8 cellular contexts compared by ENCODE assay signal in the genomic region with DNA sequence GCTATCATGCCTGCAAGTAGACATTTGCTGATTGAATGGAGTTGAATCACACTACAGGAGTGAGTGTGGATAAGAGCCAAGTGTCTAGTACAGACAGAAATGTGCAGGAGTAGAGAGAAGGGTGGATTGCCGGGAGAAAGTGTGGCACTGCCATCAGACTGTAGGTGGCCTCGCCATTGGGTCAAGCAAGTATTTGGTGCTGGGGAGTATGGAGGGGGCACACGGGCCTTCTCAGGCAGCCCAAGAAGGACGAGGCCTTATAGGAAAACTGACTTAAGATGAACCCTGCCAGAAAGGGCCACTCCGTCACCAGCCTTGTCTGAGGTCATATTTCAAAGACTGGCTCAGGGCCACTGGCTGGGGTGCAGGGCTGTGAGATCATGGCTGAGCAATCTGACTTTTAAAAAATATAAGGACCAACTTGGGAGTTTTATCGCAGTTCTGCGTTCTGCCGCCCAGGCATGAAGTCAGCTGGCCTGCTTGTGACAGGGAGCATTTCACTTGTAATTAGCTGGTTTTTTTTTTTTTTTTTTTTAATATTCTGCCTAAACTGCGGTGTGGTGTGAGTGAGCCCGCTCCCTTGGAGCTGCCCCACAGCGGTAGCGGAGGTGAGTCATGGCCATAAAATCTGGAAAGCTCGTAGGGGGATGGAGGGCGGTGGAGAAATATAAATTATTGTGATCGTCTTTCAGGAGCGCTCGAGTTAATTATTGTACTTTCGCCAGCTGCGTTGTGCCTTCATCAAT.
DNase-seq lines count a peak whose midpoint lies in the region; TF ChIP-seq lines count a peak whose summit lies in the region.

No MANE protein-coding gene starts in this region.

- H3K36me3 ChIP-seq in BJ (ENCODE audit: control insufficient read depth, insufficient read depth, low read length), result no peaks in the 10 kb centered on the region
- H3K36me3 ChIP-seq in mesodermal cell (ENCODE audit: control insufficient read depth, insufficient read depth, low read length), result no peaks in the 10 kb centered on the region

- H3K27me3 Mint-ChIP-seq in MCF 10A (ENCODE audit: insufficient read depth, unreplicated experiment), result no peaks in the 10 kb centered on the region

- no peaks in the 10 kb centered on the region for H3K27me3 ChIP-seq in BJ (ENCODE audit: control insufficient read depth, insufficient read depth, low read length)

- intact Hi-C loops in MCF 10A (cut with micrococcal nuclease), result no loop called here

- WGBS in mesodermal cell (ENCODE audit: insufficient coverage in 2 of 2), 2 experiments, result 38 to 41% methylated on average over 15 to 18 of the region's 19 CpGs

- no peak overlapping the region for H3K4me3 ChIP-seq in BJ (ENCODE audit: low read depth, low read length)
- peak overlapping the region; percentile 16 for H3K4me3 ChIP-seq in mesodermal cell (ENCODE audit: extremely low read depth, insufficient read depth, low read length, poor library complexity, severe bottlenecking)

- CTCF ChIA-PET in BJ (lab: Yijun Ruan, JAX) (no interaction called here), MCF 10A (lab: Yijun Ruan, JAX) (interaction anchor here (0.6 to 1.7 kb wide), 7 partner anchors 10 to 699 kb away, joined by 3 to 6 read pairs (median 3); no protein-coding TSS in a partner anchor)

- no TSS peak for BruUV-seq in MCF 10A (replicated peaks; lab: Mats Ljungman, UMichigan)

- TF ChIP-seq CTCF in BJ (IDR thresholded peaks at IDR 0.05; ENCODE audit: insufficient read depth, low read depth, low read length) (no peak), MCF 10A (IDR thresholded peaks at IDR 0.05; ENCODE audit: unreplicated experiment) (no peak)

- H3K4me1 ChIP-seq in mesodermal cell (ENCODE audit: control insufficient read depth, insufficient read depth, low read length, poor library complexity, severe bottlenecking), result peaks cover 27% of the 10 kb centered on the region

- H3K9me3 Mint-ChIP-seq in MCF 10A (ENCODE audit: unreplicated experiment), result no peaks in the 10 kb centered on the region

- H3K9me3 ChIP-seq in mesodermal cell (ENCODE audit: control insufficient read depth, low read length), result no peaks in the 10 kb centered on the region

- H3K36me3 Mint-ChIP-seq in MCF 10A (ENCODE audit: insufficient read depth, unreplicated experiment), result no peaks in the 10 kb centered on the region

- H3K4me1 Mint-ChIP-seq in MCF 10A (ENCODE audit: insufficient read depth, unreplicated experiment), result peaks cover 6% of the 10 kb centered on the region

- no peak overlapping the region for H3K4me3 Mint-ChIP-seq in MCF 10A (ENCODE audit: unreplicated experiment)

- peak; percentile 15 for DNase-seq in BJ (ENCODE audit: low read depth)
- peak; percentile 84 for DNase-seq in NCI-H1436 (lab: John Stamatoyannopoulos, UW)
- peak; percentile 78 for DNase-seq in MCF 10A (ENCODE audit: unreplicated experiment)
- DNase-seq in activated naive CD4-positive, alpha-beta T cell treated with anti-CD3 and anti-CD28 coated beads, Interleukin-2, amount 50 U/mL, for 16 hours, result no peak
- no peak for DNase-seq in SKM-1 treated with dmso at 0.1 percent for 144 hours (lab: John Stamatoyannopoulos, UW; ENCODE audit: unreplicated experiment)
- DNase-seq in activated T-cell treated with anti-CD3 and anti-CD28 coated beads, Interleukin-2, amount 50 U/mL, for 48 hours, result no peak
- DNase-seq in pons (ENCODE audit: low spot score), result no peak

- peak overlapping the region; percentile 88 for H3K27ac ChIP-seq in mesodermal cell (ENCODE audit: low read depth, low read length, severe bottlenecking)

- POLR2A ChIA-PET in BJ (lab: Charles Lee), result interaction anchor here (0.6 to 0.7 kb wide), 2 partner anchors 118 to 274 kb away, joined by 3 to 4 read pairs; no protein-coding TSS in a partner anchor
- POLR2A ChIA-PET in MCF 10A (lab: Yijun Ruan, JAX), result interaction anchor here (0.6 to 1.6 kb wide), 6 partner anchors 28 to 545 kb away, joined by 3 to 7 read pairs (median 4); no protein-coding TSS in a partner anchor

- H3K27ac Mint-ChIP-seq in MCF 10A (ENCODE audit: low read depth, unreplicated experiment), result peak overlapping the region; percentile 1

Comparison
In these comparisons a context has a peak if more than half of its experiments do, and no peak if none do; other contexts are left out.
1. DNase-seq: peak in BJ (single experiment), NCI-H1436 (single experiment) and MCF 10A (single experiment); none in activated naive CD4-positive, alpha-beta T cell treated with anti-CD3 and anti-CD28 coated beads, Interleukin-2, amount 50 U/mL, for 16 hours (single experiment), SKM-1 treated with dmso at 0.1 percent for 144 hours (single experiment), activated T-cell treated with anti-CD3 and anti-CD28 coated beads, Interleukin-2, amount 50 U/mL, for 48 hours (0 of 2) and pons (single experiment).